17 cellular contexts compared by ENCODE assay signal in genomic region chr17:46777943-46778915, GRCh38. TPM values are rescaled to one million over a fixed set of nuclear protein-coding genes. Genes with fewer than 3 reads are reported as not detected.
A peak's percentile ranks its signal among the peaks of the same experiment; 100 is the strongest.
DNase-seq lines count a peak whose midpoint lies in the region; ATAC-seq, FAIRE-seq and TF ChIP-seq lines count a peak whose summit lies in the region.
"Had no signal": no experiment of that assay in that cellular context is flagged by ENCODE, and none has a peak within 500 bp of the region (broad histone marks: within the 10 kb centered on the region; RNA-seq: fewer than 3 reads in every experiment).

No MANE protein-coding gene starts in this region.

- no peak for ATAC-seq in natural killer cell treated with Interleukin-12 subunit alpha and Interleukin-12 subunit beta and Interleukin-15 and Interleukin-18, amount 100 ng/mL, for 72 hours
- no peak for ATAC-seq in GM21367 (IDR thresholded peaks at IDR 0.05; ENCODE audit: unreplicated experiment)
- ATAC-seq: activated CD4-positive, alpha-beta T cell treated with anti-CD3 and anti-CD28 coated beads for 36 hours; HCT116; T-helper 17 cell had no signal

- H3F3A ChIP-seq in GM23248 (ENCODE audit: insufficient read depth) = no peaks in the 10 kb centered on the region

- no peaks in the 10 kb centered on the region for H3K79me2 ChIP-seq in GM23248 (ENCODE audit: insufficient read depth)
- H3K79me2 ChIP-seq in mesendoderm (ENCODE audit: control insufficient read depth, insufficient read depth, low read length) = peaks cover 26% of the 10 kb centered on the region

- H2AFZ ChIP-seq in GM23248 = no peak overlapping the region

- no peak overlapping the region for H3K4ac ChIP-seq in mesendoderm (ENCODE audit: low read depth, low read length)

- H4K5ac ChIP-seq in mesendoderm (ENCODE audit: low read length) = no peak overlapping the region

- H2AK5ac ChIP-seq in mesendoderm (ENCODE audit: low read length) = no peak overlapping the region

- in situ Hi-C loops in GM23248 (cut with MboI) = loop anchor here (10.0 kb wide), 1 partner anchor 47 kb away; no protein-coding TSS in a partner anchor

- no peaks in the 10 kb centered on the region for H3K9me3 ChIP-seq in GM23248 (ENCODE audit: low read depth)
- H3K9me3 ChIP-seq: testis had no signal

- no peak overlapping the region for H4K8ac ChIP-seq in mesendoderm (ENCODE audit: low read depth, low read length)

- H3K4me3 ChIP-seq in GM23248 (no peak overlapping the region), mesendoderm (ENCODE audit: low read length) (no peak overlapping the region)
- H3K4me3 ChIP-seq: testis had no signal

- H3K9me2 ChIP-seq in GM23248 (ENCODE audit: insufficient read depth) = no peaks in the 10 kb centered on the region

- no peak overlapping the region for H3K18ac ChIP-seq in mesendoderm (ENCODE audit: low read length)

- H3K9ac ChIP-seq in GM23248 = no peak overlapping the region
- no peak overlapping the region for H3K9ac ChIP-seq in mesendoderm (ENCODE audit: low read length)

- peak; percentile 62 for DNase-seq in GM23248
- DNase-seq in Kasumi-1 (lab: John Stamatoyannopoulos, UW) = peak; percentile 17 to 25
- peak; percentile 71 for DNase-seq in mesendoderm
- no peak for DNase-seq in natural killer cell treated with Interleukin-12 subunit alpha and Interleukin-12 subunit beta and Interleukin-15 and Interleukin-18, amount 100 ng/mL, for 72 hours (ENCODE audit: low spot score)
- no peak for DNase-seq in H54 (ENCODE audit: insufficient read length, low spot score)
- DNase-seq: activated CD4-positive, alpha-beta T cell treated with anti-CD3 and anti-CD28 coated beads for 36 hours; activated naive CD4-positive, alpha-beta T cell treated with anti-CD3 and anti-CD28 coated beads for 36 hours; NCI-H1930; NCI-H526 treated with DMSO at 0.1 percent for 48 hours; occipital lobe; stimulated activated CD4-positive, alpha-beta T cell treated with anti-CD3 and anti-CD28 coated beads, Interleukin-4, amount 100 ng/mL, for 24 hours; T-helper 17 cell; testis had no signal

- H3K4me1 Mint-ChIP-seq in natural killer cell treated with Interleukin-12 subunit alpha and Interleukin-12 subunit beta and Interleukin-15 and Interleukin-18, amount 100 ng/mL, for 72 hours (ENCODE audit: low read depth in 2 of 2) = peaks cover 5 to 8% of the 10 kb centered on the region in 2 donors
- H3K4me1 Mint-ChIP-seq: activated CD4-positive, alpha-beta T cell treated with anti-CD3 and anti-CD28 coated beads for 36 hours; CD14-positive monocyte had no signal

- H2BK15ac ChIP-seq in mesendoderm (replicated peaks; ENCODE audit: low read depth) = no peak overlapping the region

- H3K27me3 Mint-ChIP-seq in natural killer cell treated with Interleukin-12 subunit alpha and Interleukin-12 subunit beta and Interleukin-15 and Interleukin-18, amount 100 ng/mL, for 72 hours = peaks cover 2 to 6% of the 10 kb centered on the region in 2 donors
- H3K27me3 Mint-ChIP-seq: activated CD4-positive, alpha-beta T cell treated with anti-CD3 and anti-CD28 coated beads for 36 hours had no signal

- H3K9me3 Mint-ChIP-seq in natural killer cell treated with Interleukin-12 subunit alpha and Interleukin-12 subunit beta and Interleukin-15 and Interleukin-18, amount 100 ng/mL, for 72 hours = no peaks in the 10 kb centered on the region
- H3K9me3 Mint-ChIP-seq: activated naive CD4-positive, alpha-beta T cell treated with anti-CD3 and anti-CD28 coated beads for 36 hours had no signal

- H3K27me3 ChIP-seq in GM23248 (replicated peaks; ENCODE audit: insufficient read depth) = no peaks in the 10 kb centered on the region
- no peaks in the 10 kb centered on the region for H3K27me3 ChIP-seq in mesendoderm (ENCODE audit: insufficient read depth, low read length, poor library complexity)
- H3K27me3 ChIP-seq: testis had no signal

- no peak for TF ChIP-seq POLR2A in H54 (IDR thresholded peaks at IDR 0.05; ENCODE audit: low read depth, low read length)

- no peak overlapping the region for H3K27ac ChIP-seq in GM23248
- peak overlapping the region; percentile 8 for H3K27ac ChIP-seq in angular gyrus (ENCODE audit: low read depth, low read length)
- no peak overlapping the region for H3K27ac ChIP-seq in mesendoderm (ENCODE audit: low read depth, low read length)
- H3K27ac ChIP-seq: testis had no signal

- H4K20me1 ChIP-seq in GM23248 (ENCODE audit: insufficient read depth) = no peaks in the 10 kb centered on the region

- no peak overlapping the region for H2BK5ac ChIP-seq in mesendoderm (ENCODE audit: low read length)

- no peaks in the 10 kb centered on the region for H3K36me3 ChIP-seq in GM23248 (ENCODE audit: low read depth)
- H3K36me3 ChIP-seq in mesendoderm (ENCODE audit: control insufficient read depth, insufficient read depth, low read length) = peaks cover 2% of the 10 kb centered on the region

- H3K36me3 Mint-ChIP-seq in natural killer cell treated with Interleukin-12 subunit alpha and Interleukin-12 subunit beta and Interleukin-15 and Interleukin-18, amount 100 ng/mL, for 72 hours = no peaks in the 10 kb centered on the region
- H3K36me3 Mint-ChIP-seq: CD14-positive monocyte had no signal

- H3K4me1 ChIP-seq in GM23248 (ENCODE audit: insufficient read depth) (no peaks in the 10 kb centered on the region), mesendoderm (ENCODE audit: control insufficient read depth, low read depth, low read length) (peaks cover 25% of the 10 kb centered on the region)
- H3K4me1 ChIP-seq: testis had no signal

- 70 to 75% methylated on average over 23 of the region's 23 CpGs for WGBS in GM23248 (ENCODE audit: low coverage in 1 of 2, low lambda C conversion rate in 2 of 2, missing lambda C conversion rate in 2 of 2), 2 experiments
- WGBS in mesendoderm (ENCODE audit: extremely low coverage, insufficient coverage, low lambda C conversion rate) = no CpG with 5 or more reads among the region's 23 CpGs

- no peak for FAIRE-seq in H54 (lab: Jason Lieb, UNC)

- H3K56ac ChIP-seq in mesendoderm (ENCODE audit: low read length) = no peak overlapping the region

- no peak overlapping the region for H3K4me3 Mint-ChIP-seq in natural killer cell treated with Interleukin-12 subunit alpha and Interleukin-12 subunit beta and Interleukin-15 and Interleukin-18, amount 100 ng/mL, for 72 hours
- H3K4me3 Mint-ChIP-seq: activated CD4-positive, alpha-beta T cell treated with anti-CD3 and anti-CD28 coated beads for 36 hours; activated naive CD4-positive, alpha-beta T cell treated with anti-CD3 and anti-CD28 coated beads for 36 hours; CD14-positive monocyte; T-helper 17 cell had no signal

- no peak overlapping the region for H2BK120ac ChIP-seq in mesendoderm (ENCODE audit: low read depth, low read length)

- H3K79me1 ChIP-seq in mesendoderm (ENCODE audit: low read length) = peaks cover 31% of the 10 kb centered on the region

- H3K4me2 ChIP-seq in GM23248 (ENCODE audit: unreplicated experiment) = no peak overlapping the region
- H3K4me2 ChIP-seq in mesendoderm (ENCODE audit: low read length) = no peak overlapping the region

- H3K23ac ChIP-seq in mesendoderm (ENCODE audit: low read length) = no peak overlapping the region

- no peak overlapping the region for H3K27ac Mint-ChIP-seq in natural killer cell treated with Interleukin-12 subunit alpha and Interleukin-12 subunit beta and Interleukin-15 and Interleukin-18, amount 100 ng/mL, for 72 hours
- H3K27ac Mint-ChIP-seq: activated CD4-positive, alpha-beta T cell treated with anti-CD3 and anti-CD28 coated beads for 36 hours; activated naive CD4-positive, alpha-beta T cell treated with anti-CD3 and anti-CD28 coated beads for 36 hours; T-helper 17 cell had no signal

RNA-seq across cellular contexts. Expression of gene WNT3, which starts 40.3 kb away (rescaled TPM):
- total RNA-seq in GM23248 (2014; rRNA removed; shearing (Covaris generic)) = 1.5 and 3.0 TPM in 2 replicates
- 1.7 and 2.1 TPM in 2 replicates for polyA plus RNA-seq in GM23248 (2016; fragmentation: Nextera tagmentation; extraction: Ambion mirVana)
- 50.0 TPM for polyA plus RNA-seq in mesendoderm (2013, experiment 1 of 2)
- 49.3 TPM for polyA plus RNA-seq in mesendoderm (2013, experiment 2 of 2)
- total RNA-seq in natural killer cell treated with Interleukin-12 subunit alpha and Interleukin-12 subunit beta and Interleukin-15 and Interleukin-18, amount 100 ng/mL, for 72 hours = under 1 TPM; 0.20 to 0.29 TPM
- total RNA-seq: activated naive CD4-positive, alpha-beta T cell treated with anti-CD3 and anti-CD28 coated beads for 36 hours; T-helper 17 cell had no signal
- polyA plus RNA-seq: CD14-positive monocyte had no signal

Comparison
In these comparisons a context has a peak if more than half of its experiments do, and no peak if none do; other contexts are left out.
1. DNase-seq: peak in GM23248 (single experiment), Kasumi-1 (2 of 2) and mesendoderm (single experiment); none in natural killer cell treated with Interleukin-12 subunit alpha and Interleukin-12 subunit beta and Interleukin-15 and Interleukin-18, amount 100 ng/mL, for 72 hours (single experiment) and H54 (single experiment).